Comparison of ENCODE assay signal across 11 cellular contexts in genomic region chr16:85569039-85569614, GRCh38. TPM values are rescaled to one million over a fixed set of nuclear protein-coding genes. Genes with fewer than 3 reads are reported as not detected.
DNase-seq lines count a peak whose midpoint lies in the region; ATAC-seq and TF ChIP-seq lines count a peak whose summit lies in the region.
"Had no signal": no experiment of that assay in that cellular context is flagged by ENCODE, and none has a peak within 500 bp of the region (broad histone marks: within the 10 kb centered on the region; RNA-seq: fewer than 3 reads in every experiment).

No MANE protein-coding gene starts in this region.

- H3K23ac ChIP-seq in neuronal stem cell (ENCODE audit: low read depth, low read length, poor library complexity): no peak overlapping the region

- H4K8ac ChIP-seq in neuronal stem cell (ENCODE audit: low read depth, low read length): no peak overlapping the region

- H3K27me3 ChIP-seq in neuronal stem cell (ENCODE audit: control insufficient read depth in 3 of 3, insufficient read depth in 3 of 3, low read depth in 1 of 3, low read length in 3 of 3): peaks cover 0 to 6% (median 0%) of the 10 kb centered on the region in 3 experiments

- H4K91ac ChIP-seq in neuronal stem cell (ENCODE audit: low read depth, low read length, poor library complexity): no peak overlapping the region

- no peak overlapping the region for H3K27ac ChIP-seq in neuronal stem cell (replicated peaks; ENCODE audit: low read length)

- peak overlapping the region; percentile 94 to 97 (median 95) for H3K27ac Mint-ChIP-seq in CD14-positive monocyte
- H3K27ac Mint-ChIP-seq in IgD-negative memory B cell: peak overlapping the region; percentile 2 to 90 (median 89)
- peak overlapping the region; percentile 70 for H3K27ac Mint-ChIP-seq in central memory CD8-positive, alpha-beta T cell (ENCODE audit: low read depth)

- H2BK12ac ChIP-seq in neuronal stem cell (ENCODE audit: low read length): no peak overlapping the region

- ATAC-seq in central memory CD8-positive, alpha-beta T cell (replicated peaks; ENCODE audit: extremely low read depth, poor library complexity, severe bottlenecking): no peak
- ATAC-seq in GM19463 (IDR thresholded peaks at IDR 0.05; ENCODE audit: unreplicated experiment): no peak
- ATAC-seq: left ventricle myocardium superior had no signal

- no peak overlapping the region for H3K14ac ChIP-seq in neuronal stem cell (ENCODE audit: low read length)

- no peak overlapping the region for H3K4ac ChIP-seq in neuronal stem cell (ENCODE audit: low read length)

- peaks cover 0 to 11% (median 1%) of the 10 kb centered on the region in 7 donors for H3K9me3 Mint-ChIP-seq in CD14-positive monocyte
- H3K9me3 Mint-ChIP-seq in IgD-negative memory B cell: no peaks in the 10 kb centered on the region
- no peaks in the 10 kb centered on the region for H3K9me3 Mint-ChIP-seq in central memory CD8-positive, alpha-beta T cell

- H2AFZ ChIP-seq in neuronal stem cell (ENCODE audit: low read length): no peak overlapping the region

- H2BK5ac ChIP-seq in neuronal stem cell (ENCODE audit: low read length): peak overlapping the region; percentile 7

- peaks cover 13 to 15% of the 10 kb centered on the region in 2 donors for H3K9me3 ChIP-seq in neuronal stem cell (replicated peaks in 1 of 2; ENCODE audit: control insufficient read depth in 2 of 2, insufficient read depth in 1 of 2, low read depth in 1 of 2, low read length in 2 of 2)

- intact Hi-C loops in CD14-positive monocyte (cut with micrococcal nuclease): loop anchor here in 1 of 2 donors (5.0 kb wide), 1 partner anchor 42 kb away; no protein-coding TSS in a partner anchor
- intact Hi-C loops in posterior cingulate gyrus (cut with DNase I): no loop called here

- H3K4me2 ChIP-seq in neuronal stem cell (ENCODE audit: insufficient read depth, low read length, poor library complexity, severe bottlenecking): no peak overlapping the region

- H3K36me3 ChIP-seq in neuronal stem cell (replicated peaks in 1 of 2; ENCODE audit: control insufficient read depth in 2 of 2, insufficient read depth in 2 of 2, low read length in 2 of 2): peaks cover 0 to 4% of the 10 kb centered on the region in 2 donors

- no peak for DNase-seq in CD14-positive monocyte (ENCODE audit: low spot score)
- no peak for DNase-seq in central memory CD8-positive, alpha-beta T cell (ENCODE audit: low spot score in 2 of 2)
- DNase-seq in neuronal stem cell (ENCODE audit: low spot score): no peak
- DNase-seq in globus pallidus (ENCODE audit: low spot score): no peak
- DNase-seq in posterior cingulate gyrus: no peak
- no peak for DNase-seq in superior temporal gyrus (ENCODE audit: extremely low spot score)
- DNase-seq: foreskin melanocyte, left ventricle myocardium superior had no signal

- H3K18ac ChIP-seq in neuronal stem cell (ENCODE audit: low read length): no peak overlapping the region

- H3K36me3 Mint-ChIP-seq in CD14-positive monocyte (peaks cover 19 to 24% of the 10 kb centered on the region in 2 donors), IgD-negative memory B cell (peaks cover 2% of the 10 kb centered on the region)
- H3K36me3 Mint-ChIP-seq in central memory CD8-positive, alpha-beta T cell (ENCODE audit: insufficient read depth): peaks cover 39% of the 10 kb centered on the region

- peaks cover 30 to 48% of the 10 kb centered on the region in 2 donors for H3K4me1 ChIP-seq in neuronal stem cell (ENCODE audit: control insufficient read depth in 2 of 2, insufficient read depth in 1 of 2, low read depth in 1 of 2, low read length in 2 of 2)

- H2AK5ac ChIP-seq in neuronal stem cell (ENCODE audit: low read depth, low read length): peak overlapping the region; percentile 13

- peaks cover 4% of the 10 kb centered on the region for H3K79me1 ChIP-seq in neuronal stem cell (ENCODE audit: low read depth, low read length)

- H3K4me3 Mint-ChIP-seq in CD14-positive monocyte (peak overlapping the region; percentile 70 to 80), IgD-negative memory B cell (peak overlapping the region in 3 of 4 donors; percentile 63 to 88 (median 74))
- H3K4me3 Mint-ChIP-seq in central memory CD8-positive, alpha-beta T cell: peak overlapping the region; percentile 88

- H3K4me3 ChIP-seq in neuronal stem cell (ENCODE audit: low read length in 2 of 2): no peak overlapping the region
- H3K4me3 ChIP-seq: skin epidermis had no signal

- H2BK15ac ChIP-seq in neuronal stem cell (ENCODE audit: low read length): no peak overlapping the region

- H3K27me3 Mint-ChIP-seq in CD14-positive monocyte (ENCODE audit: low read depth in 3 of 3) (peaks cover 1 to 4% (median 2%) of the 10 kb centered on the region in 3 donors), IgD-negative memory B cell (peaks cover 2% of the 10 kb centered on the region)
- H3K27me3 Mint-ChIP-seq in central memory CD8-positive, alpha-beta T cell: no peaks in the 10 kb centered on the region

- peaks cover 93% of the 10 kb centered on the region for H3K4me1 Mint-ChIP-seq in CD14-positive monocyte
- H3K4me1 Mint-ChIP-seq in IgD-negative memory B cell: peaks cover 40 to 54% (median 46%) of the 10 kb centered on the region in 3 donors
- H3K4me1 Mint-ChIP-seq in central memory CD8-positive, alpha-beta T cell: peaks cover 78% of the 10 kb centered on the region

- no peak overlapping the region for H2BK120ac ChIP-seq in neuronal stem cell (ENCODE audit: low read depth, low read length)

- WGBS in neuronal stem cell (ENCODE audit: extremely low coverage in 2 of 2, insufficient read length in 2 of 2, insufficient replicate concordance in 1 of 2), 2 donors: no CpG with 5 or more reads among the region's 11 CpGs

- TF ChIP-seq CTCF in CD14-positive monocyte (IDR thresholded peaks at IDR 0.05): no peak

- H3K9ac ChIP-seq in neuronal stem cell (ENCODE audit: low read depth, low read length, poor library complexity): no peak overlapping the region

RNA-seq across cellular contexts. Expression of gene GSE1, which starts 44.0 kb away (rescaled TPM):
- under 1 TPM; 0.67 to 0.86 TPM for polyA plus RNA-seq in CD14-positive monocyte
- 7.3 TPM for polyA plus RNA-seq in IgD-negative memory B cell
- polyA plus RNA-seq in neuronal stem cell (2013, experiment 1 of 2): 5.7 TPM
- polyA plus RNA-seq in neuronal stem cell (2013, experiment 2 of 2): 6.2 TPM
